In genomic region chr2:202072737-202073396, GRCh38 we compare ENCODE assay signal across 18 cellular contexts. TPM values are rescaled to one million over a fixed set of nuclear protein-coding genes. Genes with fewer than 3 reads are reported as not detected.
DNase-seq lines count a peak whose midpoint lies in the region; ATAC-seq and TF ChIP-seq lines count a peak whose summit lies in the region.
"Had no signal": no experiment of that assay in that cellular context is flagged by ENCODE, and none has a peak within 500 bp of the region (broad histone marks: within the 10 kb centered on the region; RNA-seq: fewer than 3 reads in every experiment).

KIAA2012 (plus strand) TSS chr2:202073255; CDS start chr2:202073628, 373 bp downstream.

- H3K27me3 ChIP-seq in psoas muscle (ENCODE audit: insufficient read depth in 3 of 3, low read length in 2 of 3): no peaks in the 10 kb centered on the region
- H3K27me3 ChIP-seq: stomach, uterus had no signal

- intact Hi-C loops in psoas muscle (cut with DNase I): no loop called here

- H3K36me3 ChIP-seq in psoas muscle (ENCODE audit: insufficient read depth in 1 of 2, low read depth in 1 of 2): no peaks in the 10 kb centered on the region
- H3K36me3 ChIP-seq: left ventricle myocardium inferior, stomach, uterus had no signal

- TF ChIP-seq CTCF in psoas muscle (IDR thresholded peaks at IDR 0.05): no peak

- DNase-seq in NCI-H1417 (lab: John Stamatoyannopoulos, UW): peak in 2 of 3 experiments; percentile 54 to 83
- no peak for DNase-seq in NCI-H1417 treated with DMSO at 0.1 percent for 48 hours (lab: John Stamatoyannopoulos, UW)
- peak; percentile 20 for DNase-seq in NCI-H774 (lab: John Stamatoyannopoulos, UW)
- peak; percentile 17 for DNase-seq in iPS-NIHi11 (ENCODE audit: low spot score)
- DNase-seq in psoas muscle: no peak
- no peak for DNase-seq in putamen (ENCODE audit: low spot score)
- DNase-seq: activated CD4-positive, alpha-beta T cell treated with anti-CD3 and anti-CD28 coated beads for 48 hours; DMS79; left ventricle myocardium inferior; stomach; uterus had no signal

- no peak within 1 kb of the TSS for H3K27ac ChIP-seq in psoas muscle
- H3K27ac ChIP-seq: left ventricle myocardium inferior, stomach, uterus had no signal

- ATAC-seq in psoas muscle (peak; percentile 13 to 56 (median 38)), HG03460 (IDR thresholded peaks at IDR 0.05; ENCODE audit: unreplicated experiment) (no peak), HG03439 (IDR thresholded peaks at IDR 0.05; ENCODE audit: unreplicated experiment) (no peak)
- ATAC-seq: activated naive CD4-positive, alpha-beta T cell treated with anti-CD3 and anti-CD28 coated beads, Interleukin-2, amount 50 U/mL, for 72 hours had no signal

- H3K9me3 ChIP-seq in psoas muscle: no peaks in the 10 kb centered on the region
- H3K9me3 ChIP-seq: left ventricle myocardium inferior, stomach, uterus had no signal

- H3K4me1 ChIP-seq in psoas muscle: peaks cover 17% of the 10 kb centered on the region
- H3K4me1 ChIP-seq: left ventricle myocardium inferior, stomach, uterus had no signal

- WGBS in psoas muscle, 3 donors: 33 to 46% (median 36%) methylated on average over 11 of the region's 11 CpGs

- no peak within 1 kb of the TSS for H3K4me3 ChIP-seq in psoas muscle
- H3K4me3 ChIP-seq: left ventricle myocardium inferior, stomach, uterus had no signal

RNA-seq across cellular contexts. Expression of gene KIAA2012, which starts in this region (rescaled TPM):
- total RNA-seq in psoas muscle: under 1 TPM in 1 of 4 donors, not detected in 3; 0.06 TPM
- under 1 TPM in 1 of 3 donors, not detected in 2; 0.03 TPM for polyA plus RNA-seq in psoas muscle
- total RNA-seq: A172; activated naive CD4-positive, alpha-beta T cell treated with anti-CD3 and anti-CD28 coated beads, Interleukin-2, amount 50 U/mL, for 72 hours; bronchial epithelial cell; left ventricle myocardium inferior; PC-3 had no signal
- polyA plus RNA-seq: IgD-negative memory B cell had no signal

Comparison
In these comparisons a context has a peak if more than half of its experiments do, and no peak if none do; other contexts are left out.
1. DNase-seq: peak in NCI-H1417 (2 of 3), NCI-H774 (single experiment) and iPS-NIHi11 (single experiment); none in NCI-H1417 treated with DMSO at 0.1 percent for 48 hours (single experiment), psoas muscle (0 of 2) and putamen (single experiment).
2. Peak in ATAC-seq in psoas muscle; RNA of the gene not detected or under 1 TPM.